Comparison of ENCODE assay signal across 10 cellular contexts in genomic region chr14:81535399-81536124, GRCh38. TPM values are rescaled to one million over a fixed set of nuclear protein-coding genes. Genes with fewer than 3 reads are reported as not detected.
DNase-seq lines count a peak whose midpoint lies in the region; ATAC-seq and TF ChIP-seq lines count a peak whose summit lies in the region.
"Had no signal": no experiment of that assay in that cellular context is flagged by ENCODE, and none has a peak within 500 bp of the region (broad histone marks: within the 10 kb centered on the region; RNA-seq: fewer than 3 reads in every experiment).

No MANE protein-coding gene starts in this region.

- intact Hi-C loops in left colon (cut with DNase I, micrococcal nuclease), result no loop called here

- TF ChIP-seq CTCF in GM10266 (IDR thresholded peaks at IDR 0.05; ENCODE audit: control insufficient read depth, insufficient read depth, low read depth, missing control alignments) (no peak), GM20000 (IDR thresholded peaks at IDR 0.05; ENCODE audit: extremely low read depth, missing control alignments) (no peak)

- in situ Hi-C loops in ACHN (cut with HindIII; ENCODE audit: low pct_ligation_motif_present, low pct_unique_long_range_greater_than_20kb, low sequenced_read_pairs), result no loop called here

- peaks cover 34 to 41% (median 35%) of the 10 kb centered on the region in 3 donors for H3K4me1 Mint-ChIP-seq in naive B cell

- H3K9me3 ChIP-seq in SJCRH30 (replicated peaks), result no peaks in the 10 kb centered on the region
- H3K9me3 ChIP-seq: Peyer's patch had no signal

- peaks cover 0 to 15% (median 2%) of the 10 kb centered on the region in 7 donors for H3K9me3 Mint-ChIP-seq in naive B cell

- H3K36me3 Mint-ChIP-seq in naive B cell, result peaks cover 0 to 7% of the 10 kb centered on the region in 2 donors

- DNase-seq in GM10266 (ENCODE audit: extremely low spot score) (peak; percentile 23), GM20000 (ENCODE audit: low spot score) (peak; percentile 20), naive B cell (peak; percentile 24), ACHN (no peak), SJCRH30 (no peak), iPS-NIHi11 (ENCODE audit: low spot score) (no peak), left colon (no peak)
- DNase-seq: activated CD8-positive, alpha-beta memory T cell treated with anti-CD3 and anti-CD28 coated beads, Interleukin-2, amount 50 U/mL, for 48 hours; Peyer's patch had no signal

- no peaks in the 10 kb centered on the region for H3K27me3 ChIP-seq in SJCRH30
- H3K27me3 ChIP-seq: Peyer's patch had no signal

- peak overlapping the region in 4 of 6 donors; percentile 46 to 85 (median 56) for H3K27ac Mint-ChIP-seq in naive B cell

- peak overlapping the region in 7 of 8 donors; percentile 0 to 82 (median 46) for H3K4me3 Mint-ChIP-seq in naive B cell

- peaks cover 7 to 24% (median 19%) of the 10 kb centered on the region in 3 donors for H3K27me3 Mint-ChIP-seq in naive B cell

- H3K36me3 ChIP-seq in SJCRH30, result no peaks in the 10 kb centered on the region
- H3K36me3 ChIP-seq: Peyer's patch had no signal

- no peak overlapping the region for H3K27ac ChIP-seq in SJCRH30
- H3K27ac ChIP-seq: Peyer's patch had no signal

- no peak overlapping the region for H3K4me3 ChIP-seq in SJCRH30
- H3K4me3 ChIP-seq: Peyer's patch had no signal

- H3K4me1 ChIP-seq in SJCRH30, result peaks cover 4% of the 10 kb centered on the region; the same call in 1 of the 2 replicates

- peak; percentile 31 for ATAC-seq in HG03460 (IDR thresholded peaks at IDR 0.05; ENCODE audit: unreplicated experiment)
- peak; percentile 6 to 16 for ATAC-seq in naive B cell (ENCODE audit: low read depth in 2 of 2)
- no peak for ATAC-seq in left colon

RNA-seq across cellular contexts. Expression of gene SEL1L, which starts 1.9 kb away (rescaled TPM):
- polyA plus RNA-seq in naive B cell (ENCODE audit: low read depth in 6 of 6), result 10 to 100 TPM; 11.6 to 22.5 (median 15.5) TPM
- total RNA-seq in SJCRH30 (2014; rRNA removed; shearing (Covaris generic)), result 26.2 and 26.7 TPM in 2 replicates
- total RNA-seq in left colon, result 100 to 1,000 TPM in 1 of 2 donors, 10 to 100 TPM in 1; 97.6 to 111 TPM

Comparison
In these comparisons a context has a peak if more than half of its experiments do, and no peak if none do; other contexts are left out.
1. DNase-seq: peak in GM10266 (single experiment), GM20000 (single experiment) and naive B cell (single experiment); none in ACHN (single experiment), SJCRH30 (0 of 2), iPS-NIHi11 (single experiment) and left colon (0 of 2).